In genomic region chr1:209597496-209597895, GRCh38 we compare ENCODE assay signal across 28 cellular contexts. TPM values are rescaled to one million over a fixed set of nuclear protein-coding genes. Genes with fewer than 3 reads are reported as not detected.
"Had no signal": no experiment of that assay in that cellular context is flagged by ENCODE, and none has a peak within 500 bp of the region (broad histone marks: within the 10 kb centered on the region; RNA-seq: fewer than 3 reads in every experiment).

No MANE protein-coding gene starts in this region.

- H3K27ac ChIP-seq: brain microvascular endothelial cell, cardiac muscle cell, KMS-11, Peyer's patch, RWPE1, SJSA1 had no signal

- H3K9me3 ChIP-seq: MG63, Peyer's patch, SJSA1 had no signal

- ATAC-seq: activated CD4-positive, CD25-positive, alpha-beta regulatory T cell treated with anti-CD3 and anti-CD28 coated beads, Interleukin-2, amount 50 U/mL, for 24 hours; activated CD8-positive, alpha-beta T cell treated with anti-CD3 and anti-CD28 coated beads for 36 hours had no signal

- H3K4me2 ChIP-seq: KMS-11 had no signal

- DNase-seq: activated CD4-positive, alpha-beta T cell treated with anti-CD3 and anti-CD28 coated beads for 4 hours; activated CD8-positive, alpha-beta memory T cell treated with anti-CD3 and anti-CD28 coated beads, Interleukin-2, amount 50 U/mL, for 4 hours; activated CD8-positive, alpha-beta T cell treated with anti-CD3 and anti-CD28 coated beads for 36 hours; activated gamma-delta T cell treated with Interleukin-2 at 50 U/mL for 16 hours; activated naive CD4-positive, alpha-beta T cell treated with anti-CD3 and anti-CD28 coated beads, Interleukin-2, amount 10 ng/mL, durations not matched to agents 7 days and 5 days; activated naive CD8-positive, alpha-beta T cell treated with anti-CD3 and anti-CD28 coated beads for 36 hours; activated T-cell treated with anti-CD3 and anti-CD28 coated beads, Interleukin-2, amount 50 U/mL, for 72 hours; brain microvascular endothelial cell; cerebellar nuclear complex; MG63; MV-4-11; NCI-H1092 treated with DMSO at 0.1 percent for 48 hours; NCI-H1436; NCI-H1694 treated with DMSO at 0.1 percent for 48 hours; NCI-H2081; NCI-H446; NCI-H526; NCI-H774; NK-92 treated with Interleukin-12 subunit alpha and Interleukin-12 subunit beta, amount 100 ng/mL, for 24 hours; OCI-M1; Peyer's patch; SHP77 had no signal

- H3K9ac ChIP-seq: KMS-11 had no signal

- H3K27me3 ChIP-seq: brain microvascular endothelial cell, MG63, Peyer's patch had no signal

- H3K36me3 ChIP-seq: brain microvascular endothelial cell, cardiac muscle cell, MG63, Peyer's patch, SJSA1 had no signal

- H3K4me1 ChIP-seq: Peyer's patch, SJSA1 had no signal

- H3K4me3 ChIP-seq: cardiac muscle cell, MG63, Peyer's patch, SJSA1 had no signal

RNA-seq across cellular contexts. Expression of gene CAMK1G, which starts 14.0 kb away (rescaled TPM):
- total RNA-seq: activated CD8-positive, alpha-beta T cell treated with anti-CD3 and anti-CD28 coated beads for 36 hours; activated naive CD8-positive, alpha-beta T cell treated with anti-CD3 and anti-CD28 coated beads for 36 hours; activated T-helper 2 cell treated with anti-CD3 and anti-CD28 coated beads, Interferon-gamma antibody, Interleukin-2, Interleukin-4, amounts not matched to agents 10 μg/mL and 5 μg/mL and 100 μg/mL, durations not matched to agents 14 hours and 24 hours and 36 hours; Peyer's patch had no signal
